17 cellular contexts compared by ENCODE assay signal in the genomic region with DNA sequence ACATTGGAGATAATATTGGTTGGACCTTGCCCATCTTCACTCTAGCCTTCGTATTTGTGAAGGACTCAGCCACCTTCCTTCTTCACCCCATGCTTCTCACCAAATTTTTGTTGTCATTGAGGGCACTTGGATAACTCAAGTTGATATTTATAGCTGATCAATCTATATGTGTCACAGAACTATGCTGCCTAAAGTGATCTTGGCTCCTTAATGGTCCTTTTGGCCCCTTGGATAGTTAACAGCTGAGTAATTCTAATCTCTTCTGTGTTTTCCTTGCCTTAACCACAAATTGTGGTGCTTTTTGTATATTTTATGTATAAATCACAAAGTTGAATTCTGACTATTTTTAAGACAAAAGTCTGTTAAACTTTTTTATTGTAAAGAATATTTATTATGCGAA. TPM values are rescaled to one million over a fixed set of nuclear protein-coding genes. Genes with fewer than 3 reads are reported as not detected.
DNase-seq lines count a peak whose midpoint lies in the region; ATAC-seq, FAIRE-seq and TF ChIP-seq lines count a peak whose summit lies in the region.
"Had no signal": no experiment of that assay in that cellular context is flagged by ENCODE, and none has a peak within 500 bp of the region (broad histone marks: within the 10 kb centered on the region; RNA-seq: fewer than 3 reads in every experiment).

No MANE protein-coding gene starts in this region.

- no peak for ATAC-seq in GM19023 (IDR thresholded peaks at IDR 0.05; ENCODE audit: unreplicated experiment)

- peaks cover 2% of the 10 kb centered on the region for H3K9me3 Mint-ChIP-seq in neural progenitor cell
- H3K9me3 Mint-ChIP-seq: activated CD4-positive, alpha-beta memory T cell treated with anti-CD3 and anti-CD28 coated beads for 36 hours; memory B cell had no signal

- peaks cover 51% of the 10 kb centered on the region for H3K36me3 Mint-ChIP-seq in neural progenitor cell
- H3K36me3 Mint-ChIP-seq: memory B cell had no signal

- peaks cover 60% of the 10 kb centered on the region for H3K4me1 Mint-ChIP-seq in neural progenitor cell

- H3K27me3 ChIP-seq in Loucy (ENCODE audit: insufficient read depth, low read length, poor library complexity, severe bottlenecking): peaks cover 4% of the 10 kb centered on the region
- H3K27me3 ChIP-seq in neural progenitor cell: no peaks in the 10 kb centered on the region
- H3K27me3 ChIP-seq: testis had no signal

- H3K4me1 ChIP-seq in Loucy (ENCODE audit: insufficient read depth, low read length, poor library complexity, severe bottlenecking) (peaks cover 47% of the 10 kb centered on the region), neural progenitor cell (peaks cover 76% of the 10 kb centered on the region)
- H3K4me1 ChIP-seq: testis had no signal

- peak; percentile 92 for FAIRE-seq in G401.6 (lab: Jason Lieb, UNC)
- FAIRE-seq: HTR-8/SVneo had no signal

- H3K9me2 ChIP-seq in Loucy (replicated peaks; ENCODE audit: low read depth, low read length): no peaks in the 10 kb centered on the region

- no peak overlapping the region for H3K27ac Mint-ChIP-seq in neural progenitor cell
- H3K27ac Mint-ChIP-seq: activated CD4-positive, alpha-beta memory T cell treated with anti-CD3 and anti-CD28 coated beads for 36 hours; B cell; memory B cell had no signal

- H3F3A ChIP-seq in Loucy (ENCODE audit: low read depth) (no peaks in the 10 kb centered on the region), neural progenitor cell (ENCODE audit: low read depth) (peaks cover 51% of the 10 kb centered on the region)

- no peaks in the 10 kb centered on the region for H3K9me3 ChIP-seq in Loucy (ENCODE audit: insufficient read depth, low read depth, low read length)
- no peaks in the 10 kb centered on the region for H3K9me3 ChIP-seq in neural progenitor cell (ENCODE audit: low read depth)
- H3K9me3 ChIP-seq: spleen, testis had no signal

- DNase-seq in cardiac fibroblast (ENCODE audit: low read depth in 2 of 2) (peak in 1 of 2 donors; percentile 11), neural progenitor cell (ENCODE audit: low spot score) (no peak), NCI-H446 (lab: John Stamatoyannopoulos, UW) (no peak), H4 (ENCODE audit: low spot score) (no peak), NCI-H1048 (lab: John Stamatoyannopoulos, UW) (no peak)
- DNase-seq: activated CD4-positive, alpha-beta memory T cell treated with anti-CD3 and anti-CD28 coated beads for 36 hours; activated naive CD4-positive, alpha-beta T cell treated with anti-CD3 and anti-CD28 coated beads, Interleukin-2, amount 50 U/mL, for 16 hours; erythroblast; spleen; T-helper 9 cell; testis had no signal

- H4K20me1 ChIP-seq in Loucy (ENCODE audit: insufficient read depth, low read length, poor library complexity, severe bottlenecking) (peaks cover 89% of the 10 kb centered on the region), neural progenitor cell (ENCODE audit: low read depth) (peaks cover 75% of the 10 kb centered on the region)

- TF ChIP-seq CTCF in Loucy (conservative IDR thresholded peaks at IDR 0.05; ENCODE audit: low read length) (no peak), cardiac fibroblast (IDR thresholded peaks at IDR 0.05; ENCODE audit: low read depth, low read length) (no peak), neural progenitor cell (IDR thresholded peaks at IDR 0.05) (no peak)

- H3K27ac ChIP-seq in neural progenitor cell: no peak overlapping the region
- H3K27ac ChIP-seq: spleen, testis had no signal

- H3K4me3 ChIP-seq in Loucy (ENCODE audit: low read length, poor library complexity, severe bottlenecking) (peak overlapping the region; percentile 78), cardiac fibroblast (replicated peaks in 1 of 2; ENCODE audit: low read depth in 2 of 2, low read length in 2 of 2) (peak overlapping the region; percentile 32 to 81), neural progenitor cell (peak overlapping the region; percentile 10)
- H3K4me3 ChIP-seq: testis had no signal

- peak overlapping the region; percentile 99 for H3K4me3 Mint-ChIP-seq in neural progenitor cell
- H3K4me3 Mint-ChIP-seq: activated CD4-positive, alpha-beta memory T cell treated with anti-CD3 and anti-CD28 coated beads for 36 hours; B cell; memory B cell had no signal

- H2AFZ ChIP-seq in Loucy (ENCODE audit: low read length) (no peak overlapping the region), neural progenitor cell (replicated peaks) (no peak overlapping the region)

- H3K79me2 ChIP-seq in Loucy (ENCODE audit: insufficient read depth, low read length): peaks cover 94% of the 10 kb centered on the region
- H3K79me2 ChIP-seq in neural progenitor cell (ENCODE audit: low read depth): peaks cover 89% of the 10 kb centered on the region

- H3K9ac ChIP-seq in Loucy (ENCODE audit: low read depth, low read length, poor library complexity, severe bottlenecking) (peak overlapping the region; percentile 89), neural progenitor cell (no peak overlapping the region)

- H3K36me3 ChIP-seq in Loucy (ENCODE audit: insufficient read depth, low read length) (peaks cover 48% of the 10 kb centered on the region), neural progenitor cell (peaks cover 28% of the 10 kb centered on the region)

- H3K4me2 ChIP-seq in Loucy (ENCODE audit: low read depth, low read length, poor library complexity, severe bottlenecking): peak overlapping the region; percentile 89
- peak overlapping the region; percentile 86 for H3K4me2 ChIP-seq in neural progenitor cell

- H3K27me3 Mint-ChIP-seq in neural progenitor cell (ENCODE audit: insufficient read depth, low read depth): peaks cover 7% of the 10 kb centered on the region

RNA-seq across cellular contexts. Expression of a gene that starts 6.6 kb away (rescaled TPM):
- 35.9 and 50.8 TPM in 2 replicates for total RNA-seq in neural progenitor cell (ENCODE audit: low replicate concordance)
- total RNA-seq in H4 (2014; rRNA removed; shearing (Covaris generic)): 1.3 and 2.6 TPM in 2 replicates

Comparison
In these comparisons a context has a peak if more than half of its experiments do, and no peak if none do; other contexts are left out.
1. H3K4me3 ChIP-seq: peak in every context shown above with its lines; median percentile 78 in Loucy; 56 in cardiac fibroblast; 10 in neural progenitor cell.
2. RNA of a gene that starts 6.6 kb away (total RNA-seq): 35.9 to 50.8 TPM in neural progenitor cell; 1.3 to 2.6 TPM in H4; every median in the first group is over 10 times any median in the second.